In the genomic region with DNA sequence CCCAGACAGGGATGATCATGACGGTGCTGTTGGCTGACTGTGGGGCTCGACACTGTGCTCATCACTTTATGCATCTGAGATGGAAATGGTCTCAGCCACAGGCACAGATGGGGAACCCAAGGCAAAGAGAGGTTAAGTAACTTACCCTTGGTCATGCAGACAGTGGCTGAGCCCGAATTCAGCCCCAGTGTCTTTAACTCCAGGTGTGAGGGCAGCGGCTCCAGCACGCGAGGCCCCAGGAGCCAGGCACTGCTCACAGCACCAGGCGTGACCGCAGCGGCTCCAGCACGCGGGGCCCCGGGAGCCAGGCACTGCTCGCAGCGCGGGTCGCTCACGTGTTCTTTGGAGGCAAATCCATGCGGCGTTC, we compare ENCODE assay signal across 15 cellular contexts. TPM values are rescaled to one million over a fixed set of nuclear protein-coding genes. Genes with fewer than 3 reads are reported as not detected.
"Had no signal": no experiment of that assay in that cellular context is flagged by ENCODE, and none has a peak within 500 bp of the region (broad histone marks: within the 10 kb centered on the region; RNA-seq: fewer than 3 reads in every experiment).

No MANE protein-coding gene starts in this region.

- H3K27me3 Mint-ChIP-seq: activated naive CD8-positive, alpha-beta T cell treated with anti-CD3 and anti-CD28 coated beads, Interleukin-2, amount 50 U/mL, for 24 hours; stimulated activated naive CD8-positive, alpha-beta T cell treated with anti-CD3 and anti-CD28 coated beads, Interleukin-15, Interleukin-2, amounts not matched to agents 100 ng/mL and 50 ng/mL, for 24 hours had no signal

- H3K9me3 ChIP-seq: ascending aorta, breast epithelium, prostate gland had no signal

- H3K27me3 ChIP-seq: ascending aorta had no signal

- H3K4me3 Mint-ChIP-seq: activated naive CD8-positive, alpha-beta T cell treated with anti-CD3 and anti-CD28 coated beads, Interleukin-2, amount 50 U/mL, for 24 hours; stimulated activated naive CD8-positive, alpha-beta T cell treated with anti-CD3 and anti-CD28 coated beads, Interleukin-15, Interleukin-2, amounts not matched to agents 100 ng/mL and 50 ng/mL, for 24 hours had no signal

- H3K27ac Mint-ChIP-seq: activated naive CD8-positive, alpha-beta T cell treated with anti-CD3 and anti-CD28 coated beads, Interleukin-2, amount 50 U/mL, for 24 hours; stimulated activated naive CD8-positive, alpha-beta T cell treated with anti-CD3 and anti-CD28 coated beads, Interleukin-15, Interleukin-2, amounts not matched to agents 100 ng/mL and 50 ng/mL, for 24 hours had no signal

- H3K36me3 ChIP-seq: ascending aorta, breast epithelium, prostate gland had no signal

- H3K4me1 Mint-ChIP-seq: activated naive CD8-positive, alpha-beta T cell treated with anti-CD3 and anti-CD28 coated beads, Interleukin-2, amount 50 U/mL, for 24 hours had no signal

- H3K9me3 Mint-ChIP-seq: activated naive CD8-positive, alpha-beta T cell treated with anti-CD3 and anti-CD28 coated beads, Interleukin-2, amount 50 U/mL, for 24 hours; stimulated activated naive CD8-positive, alpha-beta T cell treated with anti-CD3 and anti-CD28 coated beads, Interleukin-15, Interleukin-2, amounts not matched to agents 100 ng/mL and 50 ng/mL, for 24 hours had no signal

- H3K27ac ChIP-seq: ascending aorta had no signal

- ATAC-seq: activated naive CD8-positive, alpha-beta T cell treated with anti-CD3 and anti-CD28 coated beads, Interleukin-2, amount 50 U/mL, for 24 hours had no signal

- H3K4me3 ChIP-seq: ascending aorta, breast epithelium, lung, prostate gland, smooth muscle cell had no signal

- DNase-seq: activated CD4-positive, alpha-beta T cell treated with anti-CD3 and anti-CD28 coated beads for 1 hour; activated CD4-positive, alpha-beta T cell treated with anti-CD3 and anti-CD28 coated beads, Interleukin-2, amount 50 U/mL, for 4 hours; activated naive CD4-positive, alpha-beta T cell; activated naive CD8-positive, alpha-beta T cell treated with anti-CD3 and anti-CD28 coated beads, Interleukin-2, amount 50 U/mL, for 24 hours; activated T-cell treated with anti-CD3 and anti-CD28 coated beads, Interleukin-2, amount 50 U/mL, for 48 hours; kidney glomerular epithelial cell; T-helper 9 cell had no signal

- H3K4me1 ChIP-seq: ascending aorta, breast epithelium had no signal

RNA-seq across cellular contexts. Expression of a gene that starts 45.3 kb away (rescaled TPM):
- total RNA-seq: ascending aorta, dermis microvascular lymphatic vessel endothelial cell, epithelial cell of proximal tubule, smooth muscle cell had no signal
